Comparison of ENCODE assay signal across 13 cellular contexts in genomic region chr2:134392689-134393476, GRCh38.
DNase-seq lines count a peak whose midpoint lies in the region; ATAC-seq, FAIRE-seq and TF ChIP-seq lines count a peak whose summit lies in the region.
"Had no signal": no experiment of that assay in that cellular context is flagged by ENCODE, and none has a peak within 500 bp of the region (broad histone marks: within the 10 kb centered on the region; RNA-seq: fewer than 3 reads in every experiment).

No MANE protein-coding gene starts in this region.

- ATAC-seq in Right ventricle myocardium inferior (peak; percentile 76), aorta (ENCODE audit: low FRiP score) (peak; percentile 70)

- H3K27me3 Mint-ChIP-seq in MCF 10A (ENCODE audit: insufficient read depth, unreplicated experiment), result no peaks in the 10 kb centered on the region
- H3K27me3 Mint-ChIP-seq: activated naive CD8-positive, alpha-beta T cell treated with anti-CD3 and anti-CD28 coated beads, Interleukin-2, amount 10 ng/mL, durations not matched to agents 7 days and 5 days had no signal

- WGBS in aorta, 2 donors, result 8 to 12% methylated on average over 6 of the region's 6 CpGs

- H3K36me3 Mint-ChIP-seq in MCF 10A (ENCODE audit: insufficient read depth, unreplicated experiment), result no peaks in the 10 kb centered on the region

- H3K27me3 ChIP-seq in keratinocyte (ENCODE audit: control insufficient read depth, extremely low read depth, insufficient read depth, low read length) (no peaks in the 10 kb centered on the region), aorta (ENCODE audit: control insufficient read depth in 1 of 2, insufficient read depth in 2 of 2, low read length in 1 of 2) (no peaks in the 10 kb centered on the region)

- no peaks in the 10 kb centered on the region for H3K9me3 ChIP-seq in keratinocyte (ENCODE audit: control insufficient read depth, low read depth, low read length)
- H3K9me3 ChIP-seq in aorta (ENCODE audit: control insufficient read depth, low read length), result no peaks in the 10 kb centered on the region

- intact Hi-C loops in Right ventricle myocardium inferior (cut with DNase I), result no loop called here
- intact Hi-C loops in cardiac septum (cut with DNase I), result no loop called here
- intact Hi-C loops in aorta (cut with DNase I), result no loop called here
- intact Hi-C loops in MCF 10A (cut with micrococcal nuclease), result no loop called here

- H3K36me3 ChIP-seq in keratinocyte (ENCODE audit: control insufficient read depth in 2 of 2, extremely low read depth in 1 of 2, insufficient read depth in 2 of 2, low read length in 2 of 2) (peaks cover 5 to 6% of the 10 kb centered on the region in 2 experiments), aorta (ENCODE audit: control insufficient read depth in 1 of 2, insufficient read depth in 2 of 2, low read length in 1 of 2) (no peaks in the 10 kb centered on the region)

- H4K20me1 ChIP-seq in keratinocyte (ENCODE audit: control insufficient read depth, extremely low read depth, insufficient read depth, low read length), result no peaks in the 10 kb centered on the region

- no TSS peak for BruUV-seq in MCF 10A (replicated peaks; lab: Mats Ljungman, UMichigan)

- POLR2A ChIA-PET in MCF 10A (lab: Yijun Ruan, JAX), result interaction anchor here (2.5 kb wide), 2 partner anchors 9 to 12 kb away, joined by 10 to 19 read pairs; no protein-coding TSS in a partner anchor

- H2AFZ ChIP-seq in keratinocyte (ENCODE audit: control insufficient read depth, low read length), result no peak overlapping the region

- DNase-seq in Right ventricle myocardium inferior (ENCODE audit: missing footprints), result no peak
- DNase-seq in cardiac septum (ENCODE audit: low spot score), result no peak
- DNase-seq in cardiac fibroblast (ENCODE audit: low read depth in 2 of 2), result peak; percentile 43 to 59
- no peak for DNase-seq in keratinocyte (ENCODE audit: low read depth, low spot score)
- DNase-seq in aorta, result no peak
- DNase-seq in MCF 10A (ENCODE audit: unreplicated experiment), result no peak
- no peak for DNase-seq in NCI-H187 treated with DMSO at 0.1 percent for 48 hours (lab: John Stamatoyannopoulos, UW)
- no peak for DNase-seq in GDM1 (lab: John Stamatoyannopoulos, UW)
- DNase-seq: activated naive CD8-positive, alpha-beta T cell treated with anti-CD3 and anti-CD28 coated beads, Interleukin-2, amount 10 ng/mL, durations not matched to agents 7 days and 5 days; DND-41; Karpas-422; NCI-H2107; stimulated activated CD8-positive, alpha-beta memory T cell treated with anti-CD3 and anti-CD28 coated beads, Interleukin-4, amount 100 ng/mL, for 48 hours had no signal

- H3K79me2 ChIP-seq in keratinocyte (ENCODE audit: control insufficient read depth, insufficient read depth, low read length), result no peaks in the 10 kb centered on the region

- H3K4me1 Mint-ChIP-seq in MCF 10A (ENCODE audit: insufficient read depth, unreplicated experiment), result peaks cover 32% of the 10 kb centered on the region

- H3K4me1 ChIP-seq in keratinocyte (ENCODE audit: control insufficient read depth, extremely low read depth, insufficient read depth, low read length) (peaks cover 18% of the 10 kb centered on the region), aorta (ENCODE audit: control insufficient read depth in 1 of 2, insufficient read depth in 2 of 2, low read length in 2 of 2) (no peaks in the 10 kb centered on the region)

- H3K4me3 ChIP-seq in cardiac fibroblast (replicated peaks in 1 of 2; ENCODE audit: low read depth in 2 of 2, low read length in 2 of 2) (no peak overlapping the region), keratinocyte (ENCODE audit: control insufficient read depth in 2 of 3, extremely low read depth in 1 of 3, insufficient read depth in 2 of 3, low read depth in 1 of 3, low read length in 3 of 3) (no peak overlapping the region), aorta (ENCODE audit: low read length in 2 of 2) (no peak overlapping the region)

- dilution Hi-C loops in keratinocyte (cut with MboI; ENCODE audit: extremely low pct_ligation_motif_present, low sequenced_read_pairs), result no loop called here

- FAIRE-seq in keratinocyte (lab: Jason Lieb, UNC), result no peak

- H3K27ac ChIP-seq in keratinocyte (ENCODE audit: control insufficient read depth, insufficient read depth, low read length), result no peak overlapping the region
- no peak overlapping the region for H3K27ac ChIP-seq in aorta (ENCODE audit: low read depth in 1 of 2, low read length in 2 of 2)

- no peak overlapping the region for H3K27ac Mint-ChIP-seq in MCF 10A (ENCODE audit: low read depth, unreplicated experiment)
- H3K27ac Mint-ChIP-seq: activated naive CD8-positive, alpha-beta T cell treated with anti-CD3 and anti-CD28 coated beads, Interleukin-2, amount 10 ng/mL, durations not matched to agents 7 days and 5 days had no signal

- H3K4me2 ChIP-seq in keratinocyte (ENCODE audit: control insufficient read depth, extremely low read depth, insufficient read depth, low read depth, low read length), result peak overlapping the region; percentile 20

- peak; percentile 13 for TF ChIP-seq CTCF in cardiac fibroblast (IDR thresholded peaks at IDR 0.05; ENCODE audit: low read depth, low read length)
- TF ChIP-seq CTCF in keratinocyte (optimal IDR thresholded peaks at IDR 0.05 in 1 of 3, IDR thresholded peaks at IDR 0.05 in 1 of 3, conservative IDR thresholded peaks at IDR 0.05 in 1 of 3; ENCODE audit: extremely low read depth in 1 of 3, insufficient read depth in 2 of 3, low read length in 3 of 3), result peak in 1 of 3 experiments; percentile 22
- no peak for TF ChIP-seq CTCF in MCF 10A (IDR thresholded peaks at IDR 0.05; ENCODE audit: unreplicated experiment)

- no peaks in the 10 kb centered on the region for H3K9me3 Mint-ChIP-seq in MCF 10A (ENCODE audit: unreplicated experiment)
- H3K9me3 Mint-ChIP-seq: activated naive CD8-positive, alpha-beta T cell treated with anti-CD3 and anti-CD28 coated beads, Interleukin-2, amount 10 ng/mL, durations not matched to agents 7 days and 5 days had no signal

- no peak overlapping the region for H3K9ac ChIP-seq in keratinocyte (ENCODE audit: control insufficient read depth, extremely low read depth, insufficient read depth, low read length)

- H3K9me1 ChIP-seq in keratinocyte (ENCODE audit: control insufficient read depth, extremely low read depth, insufficient read depth, low read length), result no peaks in the 10 kb centered on the region

- no peak overlapping the region for H3K4me3 Mint-ChIP-seq in MCF 10A (ENCODE audit: unreplicated experiment)
- H3K4me3 Mint-ChIP-seq: activated naive CD8-positive, alpha-beta T cell treated with anti-CD3 and anti-CD28 coated beads, Interleukin-2, amount 10 ng/mL, durations not matched to agents 7 days and 5 days had no signal

- CTCF ChIA-PET in MCF 10A (lab: Yijun Ruan, JAX), result interaction anchor here (1.0 to 2.4 kb wide), 5 partner anchors 11 to 19 kb away, joined by 3 to 26 read pairs (median 3); no protein-coding TSS in a partner anchor

Comparison
In these comparisons a context has a peak if more than half of its experiments do, and no peak if none do; other contexts are left out.
1. DNase-seq: peak in cardiac fibroblast (2 of 2); none in Right ventricle myocardium inferior (single experiment), cardiac septum (single experiment), keratinocyte (single experiment), aorta (0 of 2), MCF 10A (single experiment), NCI-H187 treated with DMSO at 0.1 percent for 48 hours (single experiment) and GDM1 (single experiment).